28 cellular contexts compared by ENCODE assay signal in genomic region chr11:4433852-4434251, GRCh38. TPM values are rescaled to one million over a fixed set of nuclear protein-coding genes. Genes with fewer than 3 reads are reported as not detected.
DNase-seq lines count a peak whose midpoint lies in the region; ATAC-seq, FAIRE-seq and TF ChIP-seq lines count a peak whose summit lies in the region.
"Had no signal": no experiment of that assay in that cellular context is flagged by ENCODE, and none has a peak within 500 bp of the region (broad histone marks: within the 10 kb centered on the region; RNA-seq: fewer than 3 reads in every experiment).

No MANE protein-coding gene starts in this region.

- POLR2A ChIA-PET in HepG2 (lab: Yijun Ruan, JAX), result no interaction called here

- H3K27me3 ChIP-seq in HepG2 (ENCODE audit: control insufficient read depth in 1 of 2, insufficient read depth in 2 of 2, low read length in 2 of 2), result peaks cover 0 to 2% of the 10 kb centered on the region in 2 experiments; a peak in 1 of 5 replicates
- H3K27me3 ChIP-seq in right lobe of liver, result no peaks in the 10 kb centered on the region
- no peaks in the 10 kb centered on the region for H3K27me3 ChIP-seq in adrenal gland
- H3K27me3 ChIP-seq: BLaER1 treated with 17β-estradiol and CSF1 and Interleukin-3, amounts not matched to agents 10 nM and 100 nM had no signal

- no peak overlapping the region for H3K27ac ChIP-seq in HepG2 (ENCODE audit: extremely low read length, insufficient read depth, low read length)
- H3K27ac ChIP-seq in right lobe of liver, result no peak overlapping the region
- no peak overlapping the region for H3K27ac ChIP-seq in adrenal gland
- H3K27ac ChIP-seq: BLaER1 treated with 17β-estradiol and CSF1 and Interleukin-3, amounts not matched to agents 10 nM and 100 nM; SJSA1 had no signal

- H2AFZ ChIP-seq in HepG2 (ENCODE audit: low read length), result no peak overlapping the region

- no peak for TF ChIP-seq RAD21 in HepG2 (CRISPR knock-in tag; IDR thresholded peaks at IDR 0.05)

- CTCF ChIA-PET in HepG2 (lab: Yijun Ruan, JAX; ENCODE audit: low intra/inter-chr PET ratio, low total read pairs), result no interaction called here

- no peak for FAIRE-seq in HepG2 (lab: Jason Lieb, UNC)
- FAIRE-seq: A204.1 had no signal

- H3K79me2 ChIP-seq in HepG2 (ENCODE audit: insufficient read depth, low read length), result no peaks in the 10 kb centered on the region

- H4K20me1 ChIP-seq in HepG2 (ENCODE audit: insufficient read depth, low read length), result no peaks in the 10 kb centered on the region
- H4K20me1 ChIP-seq: BLaER1 treated with 17β-estradiol and CSF1 and Interleukin-3, amounts not matched to agents 10 nM and 100 nM had no signal

- H3K4me3 ChIP-seq in HepG2 (replicated peaks in 1 of 3; ENCODE audit: insufficient read depth in 1 of 3, low read depth in 2 of 3, low read length in 3 of 3), result no peak overlapping the region
- no peak overlapping the region for H3K4me3 ChIP-seq in right lobe of liver
- H3K4me3 ChIP-seq in epithelial cell of esophagus (ENCODE audit: low read length), result no peak overlapping the region
- no peak overlapping the region for H3K4me3 ChIP-seq in adrenal gland
- H3K4me3 ChIP-seq: BLaER1 treated with 17β-estradiol and CSF1 and Interleukin-3, amounts not matched to agents 10 nM and 100 nM; SJSA1 had no signal

- no peak for TF ChIP-seq EP300 in HepG2 (IDR thresholded peaks at IDR 0.05; ENCODE audit: low read depth in 2 of 2, low read length in 2 of 2)
- no peak for TF ChIP-seq EP300 in HepG2 (CRISPR knock-in tag; IDR thresholded peaks at IDR 0.05; ENCODE audit: borderline replicate concordance)

- BruUV-seq in HepG2 (replicated peaks; lab: Mats Ljungman, UMichigan), result no TSS peak

- H3K36me3 ChIP-seq in HepG2 (replicated peaks in 1 of 2; ENCODE audit: control insufficient read depth in 1 of 2, insufficient read depth in 2 of 2, low read length in 2 of 2), result no peaks in the 10 kb centered on the region
- H3K36me3 ChIP-seq in right lobe of liver, result no peaks in the 10 kb centered on the region
- no peaks in the 10 kb centered on the region for H3K36me3 ChIP-seq in adrenal gland (replicated peaks in 1 of 2)
- H3K36me3 ChIP-seq: BLaER1 treated with 17β-estradiol and CSF1 and Interleukin-3, amounts not matched to agents 10 nM and 100 nM; SJSA1 had no signal

- no peaks in the 10 kb centered on the region for H3K9me3 ChIP-seq in HepG2 (ENCODE audit: low read length)
- H3K9me3 ChIP-seq in right lobe of liver, result no peaks in the 10 kb centered on the region
- no peaks in the 10 kb centered on the region for H3K9me3 ChIP-seq in adrenal gland (replicated peaks in 1 of 3)
- H3K9me3 ChIP-seq: SJSA1 had no signal

- intact Hi-C loops in HepG2 (cut with micrococcal nuclease; ENCODE audit: unreplicated experiment) (no loop called here), right lobe of liver (cut with DNase I) (no loop called here), adrenal gland (cut with DNase I) (no loop called here)

- ATAC-seq in HepG2 (no peak), right lobe of liver (no peak), GM19467 (IDR thresholded peaks at IDR 0.05; ENCODE audit: unreplicated experiment) (no peak)
- ATAC-seq: PC-3, T-cell had no signal

- TF ChIP-seq CTCF in HepG2 (CRISPR knock-in tag; IDR thresholded peaks at IDR 0.05), result no peak
- no peak for TF ChIP-seq CTCF in right lobe of liver (IDR thresholded peaks at IDR 0.05)
- no peak for TF ChIP-seq CTCF in epithelial cell of esophagus (IDR thresholded peaks at IDR 0.05; ENCODE audit: insufficient read depth, low read depth, low read length, missing control alignments)
- TF ChIP-seq CTCF in adrenal gland (IDR thresholded peaks at IDR 0.05), result no peak
- no peak for TF ChIP-seq CTCF in GM13976 (IDR thresholded peaks at IDR 0.05; ENCODE audit: borderline replicate concordance, control extremely low read depth, extremely low read depth, insufficient read depth, missing control alignments)

- in situ Hi-C loops in HepG2 (cut with HindIII; ENCODE audit: extremely low pct_ligation_motif_present, low pct_unique_long_range_greater_than_20kb), result no loop called here
- in situ Hi-C loops in GM13976 (cut with MboI; ENCODE audit: low sequenced_read_pairs, unreplicated experiment), result no loop called here

- no peaks in the 10 kb centered on the region for H3K4me1 ChIP-seq in HepG2 (ENCODE audit: insufficient read depth, low read length)
- no peaks in the 10 kb centered on the region for H3K4me1 ChIP-seq in right lobe of liver
- no peaks in the 10 kb centered on the region for H3K4me1 ChIP-seq in adrenal gland (replicated peaks in 1 of 2)
- H3K4me1 ChIP-seq: SJSA1 had no signal

- 2% methylated on average over 2 of the region's 2 CpGs for whole genome bisulfite sequencing in HepG2 (ENCODE audit: low lambda C conversion rate)
- WGBS in right lobe of liver (ENCODE audit: insufficient coverage, low coverage, low lambda C conversion rate, missing lambda C conversion rate), result 66% methylated on average over 2 of the region's 2 CpGs
- WGBS in adrenal gland, 4 donors, result 50 to 69% (median 61%) methylated on average over 2 of the region's 2 CpGs

- no peak overlapping the region for H3K9ac ChIP-seq in HepG2 (ENCODE audit: insufficient read depth, low read depth, low read length)
- H3K9ac ChIP-seq: BLaER1 treated with 17β-estradiol and CSF1 and Interleukin-3, amounts not matched to agents 10 nM and 100 nM had no signal

- no peak for TF ChIP-seq POLR2A in HepG2 (IDR thresholded peaks at IDR 0.05; ENCODE audit: insufficient read depth in 1 of 2, low read depth in 2 of 2, low read length in 2 of 2)
- TF ChIP-seq POLR2A in right lobe of liver (IDR thresholded peaks at IDR 0.05), result no peak
- TF ChIP-seq POLR2A in adrenal gland (IDR thresholded peaks at IDR 0.05), result no peak

- H3K4me2 ChIP-seq in HepG2 (ENCODE audit: low read depth, low read length), result no peak overlapping the region

- DNase-seq in HepG2 (ENCODE audit: low spot score), result no peak
- DNase-seq in right lobe of liver, result no peak
- DNase-seq in MV-4-11 (lab: John Stamatoyannopoulos, UW), result peak; percentile 60
- peak; percentile 52 for DNase-seq in epithelial cell of esophagus (ENCODE audit: low read depth)
- no peak for DNase-seq in adrenal gland
- DNase-seq in GM13976 (ENCODE audit: low spot score), result no peak
- DNase-seq: CD4-positive, alpha-beta memory T cell; COR-L47; DMS53; GOT3; HCEC 1CT; NCI-H1092; NCI-H1417 treated with DMSO at 0.1 percent for 48 hours; NCI-H1694 treated with DMSO at 0.1 percent for 48 hours; NCI-H2081; NCI-H2171; NCI-H226; NCI-H510A; NCI-H69; PC-3; T-cell had no signal

RNA-seq across cellular contexts. Expression of gene OR52K2, which starts 15.2 kb away (rescaled TPM):
- not detected in 2 replicates for total RNA-seq in HepG2 (2016; rRNA removed; fragmentation: Illumina TruSeq; extraction: Trizol)
- not detected in 2 replicates for total RNA-seq in HepG2 (2016; cell fraction: cytosol; rRNA removed; fragmentation: Illumina TruSeq; extraction: Trizol; ENCODE audit: low read depth)
- not detected in 2 replicates for total RNA-seq in HepG2 (2016; cell fraction: insoluble cytoplasmic fraction; rRNA removed; fragmentation: Illumina TruSeq; extraction: Trizol)
- total RNA-seq in HepG2 (2016; cell fraction: membrane; rRNA removed; fragmentation: Illumina TruSeq; extraction: Trizol), result not detected in 2 replicates
- not detected in 2 replicates for total RNA-seq in HepG2 (2016; cell fraction: nucleus; rRNA removed; fragmentation: Illumina TruSeq; extraction: Trizol)
- polyA plus RNA-seq in HepG2 (2011; rRNA removed), result not detected in 2 replicates
- polyA plus RNA-seq in HepG2 (2011; cell fraction: cytosol; rRNA removed), result not detected in 2 replicates
- not detected in 2 replicates for polyA plus RNA-seq in HepG2 (2011; cell fraction: nucleus; rRNA removed)
- polyA plus RNA-seq in HepG2 (2012), result not detected in 2 replicates
- not detected in 2 replicates for polyA plus RNA-seq in HepG2 (2016; cell fraction: cytosol; fragmentation: Illumina TruSeq; extraction: Trizol; ENCODE audit: low read depth)
- polyA plus RNA-seq in HepG2 (2016; cell fraction: insoluble cytoplasmic fraction; fragmentation: Illumina TruSeq; extraction: Trizol; ENCODE audit: low read depth), result not detected in 2 replicates
- not detected in 2 replicates for polyA plus RNA-seq in HepG2 (2016; cell fraction: membrane; fragmentation: Illumina TruSeq; extraction: Trizol; ENCODE audit: low read depth)
- not detected in 2 replicates for polyA plus RNA-seq in HepG2 (2016; cell fraction: nucleus; fragmentation: Illumina TruSeq; extraction: Trizol; ENCODE audit: insufficient read depth, low read depth)
- polyA minus RNA-seq in HepG2 (2011; rRNA and poly(A)+ RNA removed; ENCODE audit: low replicate concordance), result not detected in 2 replicates
- polyA minus RNA-seq in HepG2 (2011; cell fraction: cytosol; rRNA and poly(A)+ RNA removed), result not detected in 2 replicates
- not detected in 2 replicates for polyA minus RNA-seq in HepG2 (2011; cell fraction: nucleus; rRNA and poly(A)+ RNA removed)
- not detected for total RNA-seq in right lobe of liver
- total RNA-seq in adrenal gland, result under 1 TPM in 1 of 8 donors, not detected in 7; 0.28 TPM
- polyA plus RNA-seq in adrenal gland, result not detected
- total RNA-seq: CD4-positive, alpha-beta memory T cell; Daoy; G401; PC-3; SJSA1; T-cell had no signal
- polyA plus RNA-seq: AG04450; CD4-positive, alpha-beta memory T cell had no signal

RNA-seq across cellular contexts. Expression of gene TRIM21, which starts 40.4 kb away (rescaled TPM):
- total RNA-seq in HepG2 (2016; rRNA removed; fragmentation: Illumina TruSeq; extraction: Trizol) (6.2 and 7.0 TPM in 2 replicates), right lobe of liver (10 to 100 TPM in 4 of 6 experiments, 1 to 10 TPM in 2; 5.8 to 19.4 (median 10.4) TPM), adrenal gland (10 to 100 TPM; 11.0 to 24.3 (median 17.6) TPM)
- total RNA-seq in HepG2 (2016; cell fraction: cytosol; rRNA removed; fragmentation: Illumina TruSeq; extraction: Trizol; ENCODE audit: low read depth), result 1.4 and 1.9 TPM in 2 replicates
- total RNA-seq in HepG2 (2016; cell fraction: insoluble cytoplasmic fraction; rRNA removed; fragmentation: Illumina TruSeq; extraction: Trizol), result 6.6 and 7.4 TPM in 2 replicates
- total RNA-seq in HepG2 (2016; cell fraction: membrane; rRNA removed; fragmentation: Illumina TruSeq; extraction: Trizol), result 2.2 and 2.8 TPM in 2 replicates
- 3.2 and 3.7 TPM in 2 replicates for total RNA-seq in HepG2 (2016; cell fraction: nucleus; rRNA removed; fragmentation: Illumina TruSeq; extraction: Trizol)
- polyA plus RNA-seq in HepG2 (2011; rRNA removed) (7.8 and 9.6 TPM in 2 replicates), adrenal gland (10 to 100 TPM; 14.7 to 21.7 (median 16.2) TPM)
- polyA plus RNA-seq in HepG2 (2011; cell fraction: cytosol; rRNA removed), result 5.8 and 7.3 TPM in 2 replicates
- 5.1 and 7.9 TPM in 2 replicates for polyA plus RNA-seq in HepG2 (2011; cell fraction: nucleus; rRNA removed)
- 3.8 and 5.7 TPM in 2 replicates for polyA plus RNA-seq in HepG2 (2012)
- polyA plus RNA-seq in HepG2 (2016; cell fraction: cytosol; fragmentation: Illumina TruSeq; extraction: Trizol; ENCODE audit: low read depth), result 0.65 and 0.99 TPM in 2 replicates
- 7.7 and 8.1 TPM in 2 replicates for polyA plus RNA-seq in HepG2 (2016; cell fraction: insoluble cytoplasmic fraction; fragmentation: Illumina TruSeq; extraction: Trizol; ENCODE audit: low read depth)
- 1.7 and 2.3 TPM in 2 replicates for polyA plus RNA-seq in HepG2 (2016; cell fraction: membrane; fragmentation: Illumina TruSeq; extraction: Trizol; ENCODE audit: low read depth)
- 4.4 and 5.0 TPM in 2 replicates for polyA plus RNA-seq in HepG2 (2016; cell fraction: nucleus; fragmentation: Illumina TruSeq; extraction: Trizol; ENCODE audit: insufficient read depth, low read depth)
- 6.4 and 23.1 TPM in 2 replicates for polyA minus RNA-seq in HepG2 (2011; rRNA and poly(A)+ RNA removed; ENCODE audit: low replicate concordance)
- 1.4 and 3.9 TPM in 2 replicates for polyA minus RNA-seq in HepG2 (2011; cell fraction: cytosol; rRNA and poly(A)+ RNA removed)
- 4.1 and 5.1 TPM in 2 replicates for polyA minus RNA-seq in HepG2 (2011; cell fraction: nucleus; rRNA and poly(A)+ RNA removed)

RNA-seq across cellular contexts. Expression of gene OR52K1, which starts 48.6 kb away (rescaled TPM):
- total RNA-seq in HepG2 (2016; rRNA removed; fragmentation: Illumina TruSeq; extraction: Trizol) (not detected in 2 replicates), right lobe of liver (under 1 TPM in 1 of 6 experiments, not detected in 5; 0.07 TPM), adrenal gland (under 1 TPM in 1 of 8 donors, not detected in 7; 0.84 TPM)
- total RNA-seq in HepG2 (2016; cell fraction: cytosol; rRNA removed; fragmentation: Illumina TruSeq; extraction: Trizol; ENCODE audit: low read depth), result not detected in 2 replicates
- not detected in 2 replicates for total RNA-seq in HepG2 (2016; cell fraction: insoluble cytoplasmic fraction; rRNA removed; fragmentation: Illumina TruSeq; extraction: Trizol)
- total RNA-seq in HepG2 (2016; cell fraction: membrane; rRNA removed; fragmentation: Illumina TruSeq; extraction: Trizol), result not detected in 2 replicates
- not detected in 2 replicates for total RNA-seq in HepG2 (2016; cell fraction: nucleus; rRNA removed; fragmentation: Illumina TruSeq; extraction: Trizol)
- polyA plus RNA-seq in HepG2 (2011; rRNA removed) (not detected in 2 replicates), adrenal gland (not detected)
- polyA plus RNA-seq in HepG2 (2011; cell fraction: cytosol; rRNA removed), result not detected in 2 replicates
- polyA plus RNA-seq in HepG2 (2011; cell fraction: nucleus; rRNA removed), result not detected in 2 replicates
- polyA plus RNA-seq in HepG2 (2012), result not detected in 2 replicates
- polyA plus RNA-seq in HepG2 (2016; cell fraction: cytosol; fragmentation: Illumina TruSeq; extraction: Trizol; ENCODE audit: low read depth), result not detected in 2 replicates
- not detected in 2 replicates for polyA plus RNA-seq in HepG2 (2016; cell fraction: insoluble cytoplasmic fraction; fragmentation: Illumina TruSeq; extraction: Trizol; ENCODE audit: low read depth)
- not detected in 2 replicates for polyA plus RNA-seq in HepG2 (2016; cell fraction: membrane; fragmentation: Illumina TruSeq; extraction: Trizol; ENCODE audit: low read depth)
- polyA plus RNA-seq in HepG2 (2016; cell fraction: nucleus; fragmentation: Illumina TruSeq; extraction: Trizol; ENCODE audit: insufficient read depth, low read depth), result not detected in 2 replicates
- not detected in 2 replicates for polyA minus RNA-seq in HepG2 (2011; rRNA and poly(A)+ RNA removed; ENCODE audit: low replicate concordance)
- not detected in 2 replicates for polyA minus RNA-seq in HepG2 (2011; cell fraction: cytosol; rRNA and poly(A)+ RNA removed)
- polyA minus RNA-seq in HepG2 (2011; cell fraction: nucleus; rRNA and poly(A)+ RNA removed), result not detected in 2 replicates
- total RNA-seq: CD4-positive, alpha-beta memory T cell; Daoy; G401; PC-3; SJSA1; T-cell had no signal
- polyA plus RNA-seq: AG04450 had no signal

Comparison
In these comparisons a context has a peak if more than half of its experiments do, and no peak if none do; other contexts are left out.
1. DNase-seq: peak in MV-4-11 (single experiment) and epithelial cell of esophagus (single experiment); none in HepG2 (single experiment), right lobe of liver (0 of 3), adrenal gland (0 of 7) and GM13976 (single experiment).